In genomic region chr19:56175861-56176307, GRCh38 we compare ENCODE assay signal across 12 cellular contexts. TPM values are rescaled to one million over a fixed set of nuclear protein-coding genes. Genes with fewer than 3 reads are reported as not detected.
DNase-seq lines count a peak whose midpoint lies in the region; ATAC-seq, FAIRE-seq and TF ChIP-seq lines count a peak whose summit lies in the region.
"Not testable (repeated sequence)": the region's sequence is repeated elsewhere in the genome, so short reads cannot be mapped to it uniquely, and the experiment has no call there.
"Had no signal": no experiment of that assay in that cellular context is flagged by ENCODE, and none has a peak within 500 bp of the region (broad histone marks: within the 10 kb centered on the region; RNA-seq: fewer than 3 reads in every experiment).

Gene GALP (plus strand): TSS chr19:56176008. CDS start chr19:56177109, 1,101 bp downstream.

- not testable (repeated sequence) for H3K79me2 ChIP-seq in H9 (ENCODE audit: insufficient read depth, low read length); HepG2 (ENCODE audit: insufficient read depth, low read length); neural progenitor cell (ENCODE audit: low read depth)

- H4K5ac ChIP-seq in H9 (ENCODE audit: insufficient read length, low read depth, low read length), result not testable (repeated sequence)

- not testable (repeated sequence) for H3K18ac ChIP-seq in H9 (ENCODE audit: insufficient read length, low read depth, low read length)

- not testable (repeated sequence) for TF ChIP-seq RAD21 in HepG2 (CRISPR knock-in tag; IDR thresholded peaks at IDR 0.05)

- not testable (repeated sequence) for H3K27me3 ChIP-seq in BLaER1 treated with 17β-estradiol and CSF1 and Interleukin-3, amounts not matched to agents 10 nM and 100 nM; H9 (ENCODE audit: insufficient read depth, low read length); WERI-Rb-1 (ENCODE audit: insufficient read depth, low read depth, severe bottlenecking); endodermal cell (ENCODE audit: control insufficient read depth, insufficient read depth, low read length, poor library complexity, severe bottlenecking); neural progenitor cell
- H3K27me3 ChIP-seq in HepG2 (ENCODE audit: control insufficient read depth in 1 of 2, insufficient read depth in 2 of 2, low read length in 2 of 2), result peaks cover 0 to 16% of the 10 kb centered on the region in 2 experiments; a peak in 3 of 5 replicates

- H3K4ac ChIP-seq in H9 (ENCODE audit: low read depth, low read length), result not testable (repeated sequence)

- not testable (repeated sequence) for H3K56ac ChIP-seq in H9 (ENCODE audit: insufficient read length, low read depth, low read length)

- not testable (repeated sequence) for H3K79me1 ChIP-seq in H9 (ENCODE audit: insufficient read depth, low read depth, low read length, poor library complexity, severe bottlenecking)

- not testable (repeated sequence) for H3K14ac ChIP-seq in H9 (ENCODE audit: insufficient read depth, low read length)

- not testable (repeated sequence) for TF ChIP-seq POLR2A in HepG2 (IDR thresholded peaks at IDR 0.05; ENCODE audit: insufficient read depth in 1 of 2, low read depth in 2 of 2, low read length in 2 of 2)

- H3K4me1 ChIP-seq in BLaER1 treated with 17β-estradiol and CSF1 and Interleukin-3, amounts not matched to agents 10 nM and 100 nM, result peaks cover 0 to 28% (median 16%) of the 10 kb centered on the region in 10 experiments; a peak in 13 of 20 replicates
- H3K4me1 ChIP-seq in H9 (ENCODE audit: insufficient read depth, low read length); endodermal cell (ENCODE audit: control insufficient read depth, insufficient read depth, low read length): not testable (repeated sequence)
- H3K4me1 ChIP-seq in HepG2 (ENCODE audit: insufficient read depth, low read length) (peaks cover 34% of the 10 kb centered on the region), neural progenitor cell (peaks cover 27% of the 10 kb centered on the region)

- not testable (repeated sequence) for H3K9ac ChIP-seq in BLaER1 treated with 17β-estradiol and CSF1 and Interleukin-3, amounts not matched to agents 10 nM and 100 nM; H9 (ENCODE audit: extremely low read depth, insufficient read length, low read length); endodermal cell (ENCODE audit: extremely low read depth, low read length, poor library complexity, severe bottlenecking); HepG2 (ENCODE audit: insufficient read depth, low read depth, low read length); neural progenitor cell

- not testable (repeated sequence) for H3K27me3 Mint-ChIP-seq in H9 (ENCODE audit: low read depth); neural progenitor cell (ENCODE audit: insufficient read depth, low read depth)
- peaks cover 22% of the 10 kb centered on the region for H3K27me3 Mint-ChIP-seq in endodermal cell (ENCODE audit: insufficient read depth)

- peak within 1 kb of the TSS in 9 of 11 experiments; percentile 21 to 65 (median 46); a peak in 15 of 22 replicates for H3K4me2 ChIP-seq in BLaER1 treated with 17β-estradiol and CSF1 and Interleukin-3, amounts not matched to agents 10 nM and 100 nM
- H3K4me2 ChIP-seq in H9 (ENCODE audit: insufficient read depth, insufficient read length, low read length), result not testable (repeated sequence)
- H3K4me2 ChIP-seq in HepG2 (ENCODE audit: low read depth, low read length), result peak within 1 kb of the TSS; percentile 60
- H3K4me2 ChIP-seq in neural progenitor cell, result peak within 1 kb of the TSS; percentile 65

- not testable (repeated sequence) for H3K23ac ChIP-seq in H9 (ENCODE audit: insufficient read length, low read depth, low read length)

- not testable (repeated sequence) for H2BK20ac ChIP-seq in H9 (ENCODE audit: low read depth, low read length, poor library complexity, severe bottlenecking)

- TF ChIP-seq EP300 in HepG2 (IDR thresholded peaks at IDR 0.05; ENCODE audit: low read depth in 2 of 2, low read length in 2 of 2); HepG2 (CRISPR knock-in tag; IDR thresholded peaks at IDR 0.05; ENCODE audit: borderline replicate concordance): not testable (repeated sequence)

- not testable (repeated sequence) for H3K4me3 ChIP-seq in BLaER1 treated with 17β-estradiol and CSF1 and Interleukin-3, amounts not matched to agents 10 nM and 100 nM; WERI-Rb-1 (ENCODE audit: low read depth, low read length); endodermal cell (ENCODE audit: low read length); neural progenitor cell
- H3K4me3 ChIP-seq in HepG2 (replicated peaks in 1 of 3; ENCODE audit: insufficient read depth in 1 of 3, low read depth in 2 of 3, low read length in 3 of 3), result peak within 1 kb of the TSS in 1 of 3 experiments; percentile 37; a peak in 1 of 6 replicates

- not testable (repeated sequence) for H2BK120ac ChIP-seq in H9 (ENCODE audit: low read depth, low read length, poor library complexity, severe bottlenecking)

- H2AFZ ChIP-seq in H9 (ENCODE audit: low read length); HepG2 (ENCODE audit: low read length); neural progenitor cell (replicated peaks): not testable (repeated sequence)

- WGBS in H9 (ENCODE audit: extremely low coverage, insufficient read length, low lambda C conversion rate), result no CpG with 5 or more reads among the region's 15 CpGs
- 44 to 67% methylated on average over 11 to 15 of the region's 15 CpGs for WGBS in endodermal cell (ENCODE audit: insufficient coverage in 1 of 2, insufficient read length in 1 of 2), 2 experiments
- 37% methylated on average over 13 of the region's 15 CpGs for WGBS in HepG2 (ENCODE audit: low lambda C conversion rate)

- H4K20me1 ChIP-seq in BLaER1 treated with 17β-estradiol and CSF1 and Interleukin-3, amounts not matched to agents 10 nM and 100 nM; H9 (ENCODE audit: control insufficient read depth, insufficient read depth, insufficient read length); HepG2 (ENCODE audit: insufficient read depth, low read length); neural progenitor cell (ENCODE audit: low read depth): not testable (repeated sequence)

- peaks cover 4 to 13% of the 10 kb centered on the region in 2 experiments; a peak in 3 of 4 replicates for H3K4me1 Mint-ChIP-seq in H9
- H3K4me1 Mint-ChIP-seq in endodermal cell, result peaks cover 17% of the 10 kb centered on the region
- H3K4me1 Mint-ChIP-seq in neural progenitor cell, result peaks cover 24% of the 10 kb centered on the region

- H2AK5ac ChIP-seq in H9 (ENCODE audit: insufficient read length, low read length), result not testable (repeated sequence)

- H3K9me3 ChIP-seq in BLaER1 treated with 17β-estradiol and CSF1 and Interleukin-3, amounts not matched to agents 10 nM and 100 nM (replicated peaks in 1 of 11); H9 (ENCODE audit: control insufficient read depth, low read depth, low read length); WERI-Rb-1 (ENCODE audit: severe bottlenecking); endodermal cell (ENCODE audit: control insufficient read depth, low read length); HepG2 (ENCODE audit: low read length); neural progenitor cell (ENCODE audit: low read depth): not testable (repeated sequence)

- H3K36me3 ChIP-seq in BLaER1 treated with 17β-estradiol and CSF1 and Interleukin-3, amounts not matched to agents 10 nM and 100 nM; WERI-Rb-1; endodermal cell (ENCODE audit: control insufficient read depth, insufficient read depth, low read length); HepG2 (replicated peaks in 1 of 2; ENCODE audit: control insufficient read depth in 1 of 2, insufficient read depth in 2 of 2, low read length in 2 of 2); neural progenitor cell: not testable (repeated sequence)

- H4K91ac ChIP-seq in H9 (ENCODE audit: insufficient read length, low read depth, low read length), result not testable (repeated sequence)

- intact Hi-C loops in HepG2 (cut with micrococcal nuclease; ENCODE audit: unreplicated experiment), result not testable (repeated sequence)

- H3K23me2 ChIP-seq in H9 (ENCODE audit: insufficient read length, low read depth, low read length, poor library complexity, severe bottlenecking), result not testable (repeated sequence)

- DNase-seq in H9; endodermal cell; HepG2 (ENCODE audit: low spot score): not testable (repeated sequence)
- DNase-seq in NCI-H69 (lab: John Stamatoyannopoulos, UW) (peak; percentile 9), WERI-Rb-1 (peak; percentile 35), neural progenitor cell (ENCODE audit: low spot score) (peak; percentile 89)

- H3K9me3 Mint-ChIP-seq in H9, endodermal cell, neural progenitor cell: not testable (repeated sequence)

- H3K27ac ChIP-seq in BLaER1 treated with 17β-estradiol and CSF1 and Interleukin-3, amounts not matched to agents 10 nM and 100 nM; H9 (ENCODE audit: insufficient read length, low read depth, low read length); WERI-Rb-1; HepG2 (ENCODE audit: extremely low read length, insufficient read depth, low read length); neural progenitor cell: not testable (repeated sequence)
- peak within 1 kb of the TSS; percentile 2 for H3K27ac ChIP-seq in endodermal cell (ENCODE audit: low read depth, low read length)

- not testable (repeated sequence) for BruUV-seq in HepG2 (replicated peaks; lab: Mats Ljungman, UMichigan)

- not testable (repeated sequence) for H4K8ac ChIP-seq in H9 (replicated peaks; ENCODE audit: insufficient read length, low read depth, low read length)

- not testable (repeated sequence) for H3T11ph ChIP-seq in H9 (ENCODE audit: low read length)

- H3K36me3 Mint-ChIP-seq in H9 (ENCODE audit: insufficient read depth in 1 of 3, low read depth in 3 of 3); endodermal cell (ENCODE audit: low read depth); neural progenitor cell: not testable (repeated sequence)

- H2BK12ac ChIP-seq in H9 (ENCODE audit: insufficient read length, low read depth, low read length), result not testable (repeated sequence)

- H2BK15ac ChIP-seq in H9 (ENCODE audit: low read depth, low read length), result 0 out of 2 replicates have a peak within 1 kb of the TSS, but pooled peaks have one; percentile 96

- CTCF ChIA-PET in HepG2 (lab: Yijun Ruan, JAX; ENCODE audit: low intra/inter-chr PET ratio, low total read pairs), result not testable (repeated sequence)

- H2BK5ac ChIP-seq in H9 (ENCODE audit: insufficient read length, low read length), result not testable (repeated sequence)

- not testable (repeated sequence) for ATAC-seq in HepG2

- peaks cover 19% of the 10 kb centered on the region for H3F3A ChIP-seq in neural progenitor cell (ENCODE audit: low read depth)

- H3K27ac Mint-ChIP-seq in H9, endodermal cell: not testable (repeated sequence)
- peak within 1 kb of the TSS; percentile 95 for H3K27ac Mint-ChIP-seq in neural progenitor cell

- in situ Hi-C loops in HepG2 (cut with HindIII; ENCODE audit: extremely low pct_ligation_motif_present, low pct_unique_long_range_greater_than_20kb), result not testable (repeated sequence)

- FAIRE-seq in HepG2 (lab: Jason Lieb, UNC), result not testable (repeated sequence)

- H3K4me3 Mint-ChIP-seq in H9 (peak within 1 kb of the TSS in 1 of 2 experiments; percentile 54; a peak in 1 of 5 replicates), neural progenitor cell (peak within 1 kb of the TSS; percentile 41)
- not testable (repeated sequence) for H3K4me3 Mint-ChIP-seq in endodermal cell

- POLR2A ChIA-PET in HepG2 (lab: Yijun Ruan, JAX), result interaction anchor here (5.0 kb wide), 1 partner anchor 33 kb away, joined by 26 read pairs; no protein-coding TSS in a partner anchor

- TF ChIP-seq CTCF in H9 (conservative IDR thresholded peaks at IDR 0.05); WERI-Rb-1 (IDR thresholded peaks at IDR 0.05; ENCODE audit: low read depth, low read length); endodermal cell (conservative IDR thresholded peaks at IDR 0.05); HepG2 (CRISPR knock-in tag; IDR thresholded peaks at IDR 0.05); neural progenitor cell (IDR thresholded peaks at IDR 0.05): not testable (repeated sequence)

RNA-seq across cellular contexts. Expression of gene GALP, which starts in this region (rescaled TPM):
- not detected in 2 replicates for total RNA-seq in H9 (2021)
- under 1 TPM in 1 of 2 donors, not detected in 1; 0.40 TPM for total RNA-seq in endodermal cell
- polyA plus RNA-seq in endodermal cell (2013, experiment 1 of 2), result 20.2 TPM
- polyA plus RNA-seq in endodermal cell (2013, experiment 2 of 2), result 19.9 TPM
- not detected in 2 replicates for total RNA-seq in HepG2 (2016; rRNA removed; fragmentation: Illumina TruSeq; extraction: Trizol)
- not detected in 2 replicates for total RNA-seq in HepG2 (2016; cell fraction: cytosol; rRNA removed; fragmentation: Illumina TruSeq; extraction: Trizol; ENCODE audit: low read depth)
- total RNA-seq in HepG2 (2016; cell fraction: insoluble cytoplasmic fraction; rRNA removed; fragmentation: Illumina TruSeq; extraction: Trizol), result not detected in 2 replicates
- not detected in 2 replicates for total RNA-seq in HepG2 (2016; cell fraction: membrane; rRNA removed; fragmentation: Illumina TruSeq; extraction: Trizol)
- total RNA-seq in HepG2 (2016; cell fraction: nucleus; rRNA removed; fragmentation: Illumina TruSeq; extraction: Trizol), result not detected in 2 replicates
- not detected in 2 replicates for polyA plus RNA-seq in HepG2 (2011; rRNA removed)
- not detected in 2 replicates for polyA plus RNA-seq in HepG2 (2011; cell fraction: cytosol; rRNA removed)
- not detected in 2 replicates for polyA plus RNA-seq in HepG2 (2011; cell fraction: nucleus; rRNA removed)
- polyA plus RNA-seq in HepG2 (2012), result not detected in 2 replicates
- polyA plus RNA-seq in HepG2 (2016; cell fraction: cytosol; fragmentation: Illumina TruSeq; extraction: Trizol; ENCODE audit: low read depth), result not detected in 2 replicates
- not detected in 2 replicates for polyA plus RNA-seq in HepG2 (2016; cell fraction: insoluble cytoplasmic fraction; fragmentation: Illumina TruSeq; extraction: Trizol; ENCODE audit: low read depth)
- not detected in 2 replicates for polyA plus RNA-seq in HepG2 (2016; cell fraction: membrane; fragmentation: Illumina TruSeq; extraction: Trizol; ENCODE audit: low read depth)
- polyA plus RNA-seq in HepG2 (2016; cell fraction: nucleus; fragmentation: Illumina TruSeq; extraction: Trizol; ENCODE audit: insufficient read depth, low read depth), result not detected in 2 replicates
- not detected in 2 replicates for polyA minus RNA-seq in HepG2 (2011; rRNA and poly(A)+ RNA removed; ENCODE audit: low replicate concordance)
- polyA minus RNA-seq in HepG2 (2011; cell fraction: cytosol; rRNA and poly(A)+ RNA removed), result not detected in 2 replicates
- not detected in 2 replicates for polyA minus RNA-seq in HepG2 (2011; cell fraction: nucleus; rRNA and poly(A)+ RNA removed)
- total RNA-seq in neural progenitor cell (ENCODE audit: low replicate concordance), result 0.71 and 1.8 TPM in 2 replicates
- total RNA-seq: Calu3; CD4-positive, alpha-beta T cell; GM23248; HFFc6; HT1080 had no signal
- polyA plus RNA-seq: GM23248 had no signal
